ENCODE assay signal across 8 cellular contexts in genomic region chr17:45430738-45431530, GRCh38.
A peak's percentile ranks its signal among the peaks of the same experiment; 100 is the strongest.
DNase-seq lines count a peak whose midpoint lies in the region; TF ChIP-seq lines count a peak whose summit lies in the region.

No MANE protein-coding gene starts in this region.

- TF ChIP-seq CTCF in C4-2B (conservative IDR thresholded peaks at IDR 0.05), result no peak
- no peak for TF ChIP-seq CTCF in GM20000 (IDR thresholded peaks at IDR 0.05; ENCODE audit: extremely low read depth, missing control alignments)

- H3K4me3 ChIP-seq in NT2/D1 (ENCODE audit: insufficient read length, low read depth), result peak overlapping the region; percentile 57
- peak overlapping the region; percentile 70 to 72 for H3K4me3 ChIP-seq in duodenal mucosa (ENCODE audit: low read depth in 1 of 2, low read length in 2 of 2)
- peak overlapping the region; percentile 41 to 54 for H3K4me3 ChIP-seq in muscle layer of colon (ENCODE audit: low read depth in 1 of 2, low read length in 2 of 2)

- H3K27me3 ChIP-seq in NT2/D1 (ENCODE audit: insufficient read depth, insufficient read length), result peaks cover 75% of the 10 kb centered on the region
- H3K27me3 ChIP-seq in duodenal mucosa (ENCODE audit: control insufficient read depth in 1 of 2, insufficient read depth in 2 of 2, low read length in 2 of 2), result peaks cover 0 to 6% of the 10 kb centered on the region in 2 donors
- H3K27me3 ChIP-seq in muscle layer of colon (ENCODE audit: control insufficient read depth in 1 of 2, insufficient read depth in 2 of 2, low read length in 2 of 2), result peaks cover 21 to 54% of the 10 kb centered on the region in 2 donors

- peaks cover 12% of the 10 kb centered on the region for H3K4me1 ChIP-seq in NT2/D1 (ENCODE audit: insufficient read depth, insufficient read length)
- H3K4me1 ChIP-seq in duodenal mucosa (ENCODE audit: control insufficient read depth in 1 of 2, insufficient read depth in 2 of 2, low read length in 2 of 2), result peaks cover 21 to 44% of the 10 kb centered on the region in 2 donors
- H3K4me1 ChIP-seq in muscle layer of colon (ENCODE audit: insufficient read depth, low read length), result peaks cover 18% of the 10 kb centered on the region

- H3K27ac ChIP-seq in C4-2B (peak overlapping the region; percentile 22; the same call in 1 of the 2 replicates), duodenal mucosa (ENCODE audit: low read depth, low read length) (no peak overlapping the region), muscle layer of colon (ENCODE audit: low read depth, low read length) (no peak overlapping the region)

- peak overlapping the region; percentile 46 for H3K9ac ChIP-seq in NT2/D1 (ENCODE audit: insufficient read length, low read depth)
- peak overlapping the region; percentile 32 to 70 for H3K9ac ChIP-seq in duodenal mucosa (ENCODE audit: low read depth in 1 of 2, low read length in 2 of 2)
- no peak overlapping the region for H3K9ac ChIP-seq in muscle layer of colon (ENCODE audit: low read length)

- DNase-seq in GM20000 (ENCODE audit: low spot score) (peak; percentile 93), NT2/D1 (ENCODE audit: low read depth, low spot score) (no peak), HPDE6-E6E7 (ENCODE audit: extremely low spot score) (no peak), NCI-H1694 treated with DMSO at 0.1 percent for 48 hours (lab: John Stamatoyannopoulos, UW) (no peak), NCI-H1436 (lab: John Stamatoyannopoulos, UW) (no peak)

- H3K36me3 ChIP-seq in NT2/D1 (ENCODE audit: insufficient read depth, insufficient read length, low read length) (no peaks in the 10 kb centered on the region), duodenal mucosa (ENCODE audit: control insufficient read depth in 1 of 2, insufficient read depth in 2 of 2, low read length in 2 of 2) (peaks cover under 1% of the 10 kb centered on the region in 2 donors), muscle layer of colon (ENCODE audit: insufficient read depth, low read length) (no peaks in the 10 kb centered on the region)

- H3K9me3 ChIP-seq in NT2/D1 (ENCODE audit: insufficient read depth, low read length), result no peaks in the 10 kb centered on the region
- H3K9me3 ChIP-seq in duodenal mucosa (ENCODE audit: control insufficient read depth in 1 of 2, low read length in 2 of 2), result no peaks in the 10 kb centered on the region
- H3K9me3 ChIP-seq in muscle layer of colon (ENCODE audit: low read length), result no peaks in the 10 kb centered on the region
